In the genomic region with DNA sequence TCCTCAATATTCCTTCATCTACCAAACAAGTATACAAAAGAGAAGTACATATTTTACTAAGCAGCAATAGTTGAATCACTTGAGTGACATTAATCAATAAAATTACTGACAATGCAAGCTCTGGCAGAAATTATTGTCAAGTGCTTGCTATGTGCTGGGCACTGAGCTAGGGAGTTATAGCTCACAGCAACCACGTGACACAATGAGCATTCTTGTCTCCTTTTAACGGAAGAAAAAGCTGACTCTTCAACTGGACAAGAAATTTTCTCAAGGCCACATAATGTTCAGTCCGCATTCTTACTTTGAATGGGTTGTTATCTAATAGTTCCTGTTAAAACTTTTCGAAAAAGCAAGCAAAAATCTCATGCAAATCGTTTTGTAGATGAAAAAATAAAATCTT, we compare ENCODE assay signal across 1 cellular context.
TF ChIP-seq lines count a peak whose summit lies in the region.

No MANE protein-coding gene starts in this region.

TF ChIP-seq in HEK293, 187 proteins besides CTCF, POLR2A, EP300 and RAD21 (continued from another document):
- TF ChIP-seq ZNF610 (tag by site-specific recombination; IDR thresholded peaks at IDR 0.05; ENCODE audit: borderline replicate concordance) (no peak), ZNF654 (tag by site-specific recombination; IDR thresholded peaks at IDR 0.05; ENCODE audit: low read depth) (no peak), ZNF350 (tag by site-specific recombination; IDR thresholded peaks at IDR 0.05) (no peak)
